ENCODE assay signal across 34 cellular contexts in the genomic region with DNA sequence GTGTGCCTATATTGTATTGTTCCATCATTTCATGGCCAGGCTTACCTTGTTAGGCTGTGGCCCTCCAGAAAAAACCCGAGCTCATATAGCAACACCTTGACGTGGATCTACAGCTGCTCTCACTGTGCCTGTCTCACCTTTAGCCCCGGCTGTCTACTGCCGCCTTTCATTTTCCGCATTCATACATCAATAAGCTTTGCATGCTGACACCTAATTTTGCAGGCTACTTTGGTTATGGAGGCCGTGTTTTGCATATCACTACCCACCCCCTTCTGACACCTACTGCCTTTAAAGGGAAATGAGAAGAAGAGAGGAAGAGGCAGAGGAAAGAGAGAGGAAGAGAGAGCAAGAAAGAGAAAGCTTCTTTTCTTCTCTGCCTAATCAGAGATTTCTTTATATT.
"Had no signal": no experiment of that assay in that cellular context is flagged by ENCODE, and none has a peak within 500 bp of the region (broad histone marks: within the 10 kb centered on the region; RNA-seq: fewer than 3 reads in every experiment).

No MANE protein-coding gene starts in this region.

- H3K27me3 ChIP-seq: adrenal gland, body of pancreas, breast epithelium, cardiac muscle cell, colonic mucosa, esophagus squamous epithelium, gastroesophageal sphincter had no signal

- H3K27me3 Mint-ChIP-seq: activated CD4-positive, alpha-beta memory T cell treated with anti-CD3 and anti-CD28 coated beads for 36 hours; activated CD4-positive, alpha-beta T cell treated with anti-CD3 and anti-CD28 coated beads for 36 hours; activated CD4-positive, alpha-beta T cell treated with anti-CD3 and anti-CD28 coated beads, Interleukin-2, amount 10 ng/mL, durations not matched to agents 24 days and 14 days; activated CD8-positive, alpha-beta memory T cell treated with anti-CD3 and anti-CD28 coated beads, Interleukin-2, amount 10 ng/mL, durations not matched to agents 7 days and 5 days; activated naive CD4-positive, alpha-beta T cell treated with anti-CD3 and anti-CD28 coated beads, Interleukin-2, amount 50 U/mL, for 24 hours; activated naive CD8-positive, alpha-beta T cell treated with anti-CD3 and anti-CD28 coated beads for 36 hours; activated naive CD8-positive, alpha-beta T cell treated with anti-CD3 and anti-CD28 coated beads, Interleukin-2, amount 50 U/mL, for 24 hours had no signal

- H3K4me3 Mint-ChIP-seq: activated CD4-positive, alpha-beta memory T cell treated with anti-CD3 and anti-CD28 coated beads for 36 hours; activated CD4-positive, alpha-beta T cell treated with anti-CD3 and anti-CD28 coated beads for 36 hours; activated CD4-positive, alpha-beta T cell treated with anti-CD3 and anti-CD28 coated beads, Interleukin-2, amount 10 ng/mL, durations not matched to agents 24 days and 14 days; activated CD8-positive, alpha-beta memory T cell treated with anti-CD3 and anti-CD28 coated beads, Interleukin-2, amount 10 ng/mL, durations not matched to agents 7 days and 5 days; activated CD8-positive, alpha-beta T cell treated with anti-CD3 and anti-CD28 coated beads, Interleukin-2, amount 10 ng/mL, durations not matched to agents 7 days and 5 days; activated naive CD4-positive, alpha-beta T cell treated with anti-CD3 and anti-CD28 coated beads for 36 hours; activated naive CD4-positive, alpha-beta T cell treated with anti-CD3 and anti-CD28 coated beads, Interleukin-2, amount 50 U/mL, for 24 hours; activated naive CD8-positive, alpha-beta T cell treated with anti-CD3 and anti-CD28 coated beads for 36 hours; activated naive CD8-positive, alpha-beta T cell treated with anti-CD3 and anti-CD28 coated beads, Interleukin-2, amount 50 U/mL, for 24 hours; activated T-helper 1 cell treated with anti-CD3 and anti-CD28 coated beads, Interleukin-12 subunit alpha, Interleukin-12 subunit beta, Interleukin-2, Interleukin-4 antibody, amounts not matched to agents 30 ng/mL and 10 ng/mL and 1 ng/mL, durations not matched to agents 14 hours and 24 hours and 36 hours had no signal

- FAIRE-seq: endometrium, endothelial cell of umbilical vein had no signal

- H3K36me3 Mint-ChIP-seq: activated CD4-positive, alpha-beta memory T cell treated with anti-CD3 and anti-CD28 coated beads for 36 hours; activated CD8-positive, alpha-beta memory T cell treated with anti-CD3 and anti-CD28 coated beads, Interleukin-2, amount 10 ng/mL, durations not matched to agents 7 days and 5 days; activated naive CD4-positive, alpha-beta T cell treated with anti-CD3 and anti-CD28 coated beads, Interleukin-2, amount 50 U/mL, for 24 hours; activated naive CD8-positive, alpha-beta T cell treated with anti-CD3 and anti-CD28 coated beads for 36 hours had no signal

- H3K9me3 ChIP-seq: adrenal gland, body of pancreas, breast epithelium, colonic mucosa, esophagus squamous epithelium, gastroesophageal sphincter had no signal

- H3K4me1 ChIP-seq: adrenal gland, body of pancreas, breast epithelium, colonic mucosa, esophagus squamous epithelium, gastroesophageal sphincter had no signal

- H3K4me1 Mint-ChIP-seq: activated CD4-positive, alpha-beta T cell treated with anti-CD3 and anti-CD28 coated beads for 36 hours; activated CD4-positive, alpha-beta T cell treated with anti-CD3 and anti-CD28 coated beads, Interleukin-2, amount 10 ng/mL, durations not matched to agents 24 days and 14 days; activated CD8-positive, alpha-beta memory T cell treated with anti-CD3 and anti-CD28 coated beads, Interleukin-2, amount 10 ng/mL, durations not matched to agents 7 days and 5 days; activated naive CD4-positive, alpha-beta T cell treated with anti-CD3 and anti-CD28 coated beads, Interleukin-2, amount 50 U/mL, for 24 hours; activated naive CD8-positive, alpha-beta T cell treated with anti-CD3 and anti-CD28 coated beads for 36 hours; activated naive CD8-positive, alpha-beta T cell treated with anti-CD3 and anti-CD28 coated beads, Interleukin-2, amount 50 U/mL, for 24 hours had no signal

- H3K4me3 ChIP-seq: adrenal gland, body of pancreas, breast epithelium, cardiac muscle cell, colonic mucosa, esophagus squamous epithelium, gastroesophageal sphincter had no signal

- H3K27ac Mint-ChIP-seq: activated CD4-positive, alpha-beta memory T cell treated with anti-CD3 and anti-CD28 coated beads for 36 hours; activated CD4-positive, alpha-beta T cell treated with anti-CD3 and anti-CD28 coated beads for 36 hours; activated CD4-positive, alpha-beta T cell treated with anti-CD3 and anti-CD28 coated beads, Interleukin-2, amount 10 ng/mL, durations not matched to agents 24 days and 14 days; activated CD8-positive, alpha-beta memory T cell treated with anti-CD3 and anti-CD28 coated beads, Interleukin-2, amount 10 ng/mL, durations not matched to agents 7 days and 5 days; activated CD8-positive, alpha-beta T cell treated with anti-CD3 and anti-CD28 coated beads, Interleukin-2, amount 10 ng/mL, durations not matched to agents 7 days and 5 days; activated naive CD4-positive, alpha-beta T cell treated with anti-CD3 and anti-CD28 coated beads for 36 hours; activated naive CD4-positive, alpha-beta T cell treated with anti-CD3 and anti-CD28 coated beads, Interleukin-2, amount 50 U/mL, for 24 hours; activated naive CD8-positive, alpha-beta T cell treated with anti-CD3 and anti-CD28 coated beads for 36 hours; activated naive CD8-positive, alpha-beta T cell treated with anti-CD3 and anti-CD28 coated beads, Interleukin-2, amount 50 U/mL, for 24 hours; activated T-helper 1 cell treated with anti-CD3 and anti-CD28 coated beads, Interleukin-12 subunit alpha, Interleukin-12 subunit beta, Interleukin-2, Interleukin-4 antibody, amounts not matched to agents 30 ng/mL and 10 ng/mL and 1 ng/mL, durations not matched to agents 14 hours and 24 hours and 36 hours; activated T-helper 2 cell treated with anti-CD3 and anti-CD28 coated beads, Interferon-gamma antibody, Interleukin-2, Interleukin-4, amounts not matched to agents 10 μg/mL and 5 μg/mL and 100 μg/mL, durations not matched to agents 14 hours and 24 hours and 36 hours had no signal

- H3K36me3 ChIP-seq: adrenal gland, breast epithelium, cardiac muscle cell, colonic mucosa, esophagus squamous epithelium, gastroesophageal sphincter had no signal

- H3K9me3 Mint-ChIP-seq: activated CD4-positive, alpha-beta memory T cell treated with anti-CD3 and anti-CD28 coated beads for 36 hours; activated CD4-positive, alpha-beta T cell treated with anti-CD3 and anti-CD28 coated beads, Interleukin-2, amount 10 ng/mL, durations not matched to agents 24 days and 14 days; activated naive CD4-positive, alpha-beta T cell treated with anti-CD3 and anti-CD28 coated beads for 36 hours; activated naive CD4-positive, alpha-beta T cell treated with anti-CD3 and anti-CD28 coated beads, Interleukin-2, amount 50 U/mL, for 24 hours; activated naive CD8-positive, alpha-beta T cell treated with anti-CD3 and anti-CD28 coated beads for 36 hours; activated naive CD8-positive, alpha-beta T cell treated with anti-CD3 and anti-CD28 coated beads, Interleukin-2, amount 50 U/mL, for 24 hours; activated T-helper 1 cell treated with anti-CD3 and anti-CD28 coated beads, Interleukin-12 subunit alpha, Interleukin-12 subunit beta, Interleukin-2, Interleukin-4 antibody, amounts not matched to agents 30 ng/mL and 10 ng/mL and 1 ng/mL, durations not matched to agents 14 hours and 24 hours and 36 hours; activated T-helper 2 cell treated with anti-CD3 and anti-CD28 coated beads, Interferon-gamma antibody, Interleukin-2, Interleukin-4, amounts not matched to agents 10 μg/mL and 5 μg/mL and 100 μg/mL, durations not matched to agents 14 hours and 24 hours and 36 hours had no signal

- DNase-seq: activated CD4-positive, alpha-beta memory T cell treated with anti-CD3 and anti-CD28 coated beads for 36 hours; activated CD4-positive, alpha-beta T cell treated with anti-CD3 and anti-CD28 coated beads for 36 hours; activated CD4-positive, alpha-beta T cell treated with anti-CD3 and anti-CD28 coated beads, Interleukin-2, amount 10 ng/mL, durations not matched to agents 24 days and 14 days; activated CD4-positive, CD25-positive, alpha-beta regulatory T cell; activated CD4-positive, CD25-positive, alpha-beta regulatory T cell treated with anti-CD3 and anti-CD28 coated beads, Interleukin-2, amount 50 U/mL, for 72 hours; activated CD8-positive, alpha-beta memory T cell treated with anti-CD3 and anti-CD28 coated beads, Interleukin-2, amount 10 ng/mL, durations not matched to agents 7 days and 5 days; activated CD8-positive, alpha-beta memory T cell treated with anti-CD3 and anti-CD28 coated beads, Interleukin-2, amount 50 U/mL, for 4 hours; activated CD8-positive, alpha-beta T cell treated with anti-CD3 and anti-CD28 coated beads, Interleukin-2, amount 10 ng/mL, durations not matched to agents 7 days and 5 days; activated effector memory CD4-positive, alpha-beta T cell treated with anti-CD3 and anti-CD28 coated beads, Interleukin-2, amount 50 U/mL, for 16 hours; activated naive CD4-positive, alpha-beta T cell treated with anti-CD3 and anti-CD28 coated beads for 36 hours; activated naive CD8-positive, alpha-beta T cell treated with anti-CD3 and anti-CD28 coated beads for 36 hours; activated naive CD8-positive, alpha-beta T cell treated with anti-CD3 and anti-CD28 coated beads, Interleukin-2, amount 50 U/mL, for 24 hours; activated T-cell treated with anti-CD3 and anti-CD28 coated beads, Interleukin-2, amount 50 U/mL, for 1 hour; activated T-cell treated with anti-CD3 and anti-CD28 coated beads, Interleukin-2, amount 50 U/mL, for 48 hours; adrenal gland; amygdala; aorta; body of pancreas; central memory CD4-positive, alpha-beta T cell; cerebellar nuclear complex; colonic mucosa; effector CD8-positive, alpha-beta T cell; esophagus squamous epithelium; foreskin melanocyte; T-helper 2 cell had no signal

- ATAC-seq: activated CD4-positive, alpha-beta T cell treated with anti-CD3 and anti-CD28 coated beads for 36 hours; activated CD8-positive, alpha-beta memory T cell treated with anti-CD3 and anti-CD28 coated beads, Interleukin-2, amount 10 ng/mL, durations not matched to agents 7 days and 5 days; activated CD8-positive, alpha-beta T cell treated with anti-CD3 and anti-CD28 coated beads, Interleukin-2, amount 10 ng/mL, durations not matched to agents 7 days and 5 days; activated naive CD8-positive, alpha-beta T cell treated with anti-CD3 and anti-CD28 coated beads, Interleukin-2, amount 50 U/mL, for 24 hours; body of pancreas; gastroesophageal sphincter had no signal

- H3K27ac ChIP-seq: adrenal gland, body of pancreas, breast epithelium, cardiac muscle cell, colonic mucosa, epithelial cell of prostate, esophagus squamous epithelium, gastroesophageal sphincter had no signal
